ENCODE assay signal across 24 cellular contexts in the genomic region with DNA sequence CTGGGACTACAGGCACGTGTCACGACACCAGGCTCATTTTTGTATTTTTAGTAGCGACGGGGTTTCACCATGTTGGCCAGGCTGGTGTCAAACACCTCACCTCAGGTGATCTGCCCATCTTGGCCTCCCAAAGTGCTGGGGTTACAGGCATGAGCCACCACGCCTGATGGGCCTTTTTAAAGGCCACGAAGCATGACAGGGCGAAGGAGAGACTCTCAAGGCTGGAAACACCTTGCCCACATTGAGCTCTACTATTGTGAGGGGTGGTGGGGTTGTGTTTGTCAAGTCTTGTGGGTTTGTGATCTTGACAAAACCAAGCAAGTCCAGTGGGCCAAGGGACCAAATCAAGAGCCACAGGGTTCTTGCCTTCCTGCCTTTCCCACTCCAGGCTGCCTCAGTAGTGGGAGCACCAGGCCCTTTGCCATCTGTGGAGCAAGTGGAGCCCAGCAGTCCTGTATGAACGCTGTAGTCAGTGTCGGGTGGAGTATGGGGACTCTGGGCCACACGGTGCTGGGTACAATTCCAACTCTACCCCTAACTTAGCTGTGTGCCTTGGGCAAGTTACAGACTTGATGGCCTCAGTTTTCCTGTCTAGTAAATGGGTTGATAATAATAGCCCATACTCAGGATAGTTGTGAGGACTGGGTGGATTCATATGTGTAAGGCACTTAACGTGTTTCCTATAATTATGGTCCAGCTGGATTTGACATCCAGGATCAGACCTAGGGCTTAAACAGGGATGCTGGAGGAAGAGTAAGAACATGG. TPM values are rescaled to one million over a fixed set of nuclear protein-coding genes. Genes with fewer than 3 reads are reported as not detected.
A peak's percentile ranks its signal among the peaks of the same experiment; 100 is the strongest.
DNase-seq lines count a peak whose midpoint lies in the region; ATAC-seq and TF ChIP-seq lines count a peak whose summit lies in the region.
"Had no signal": no experiment of that assay in that cellular context is flagged by ENCODE, and none has a peak within 500 bp of the region (broad histone marks: within the 10 kb centered on the region; RNA-seq: fewer than 3 reads in every experiment).

No MANE protein-coding gene starts in this region.

- peaks cover 14 to 40% of the 10 kb centered on the region in 2 experiments for H3K36me3 ChIP-seq in HEK293 (ENCODE audit: control insufficient read depth in 2 of 2, insufficient read depth in 1 of 2, low read length in 2 of 2)

- no peak for ATAC-seq in stimulated activated memory B cell treated with anti-CD40 and anti-IgM and Interleukin-4, amounts not matched to agents 10 μg/mL and 1 μg/mL and 100 μg/mL, for 72 hours
- no peak for ATAC-seq in HG02623 (IDR thresholded peaks at IDR 0.05; ENCODE audit: unreplicated experiment)
- ATAC-seq in Right ventricle myocardium superior (ENCODE audit: poor library complexity): no peak
- ATAC-seq: Panc1 had no signal

- no peak overlapping the region for H3K4me3 ChIP-seq in HEK293 (ENCODE audit: low read depth, low read length)
- H3K4me3 ChIP-seq: coronary artery, HAP-1, tibial nerve had no signal

- no peaks in the 10 kb centered on the region for H3K27me3 Mint-ChIP-seq in activated naive CD4-positive, alpha-beta T cell treated with anti-CD3 and anti-CD28 coated beads for 36 hours (ENCODE audit: low read depth)
- no peaks in the 10 kb centered on the region for H3K27me3 Mint-ChIP-seq in dendritic cell treated with granulocyte-macrophage colony-stimulating factor and Interleukin-4, amounts not matched to agents 40 ng/mL and 50 ng/mL, for 4 days
- no peaks in the 10 kb centered on the region for H3K27me3 Mint-ChIP-seq in stimulated activated memory B cell treated with anti-CD40 and anti-IgM and Interleukin-4, amounts not matched to agents 10 μg/mL and 1 μg/mL and 100 μg/mL, for 72 hours
- H3K27me3 Mint-ChIP-seq: activated naive CD8-positive, alpha-beta T cell treated with anti-CD3 and anti-CD28 coated beads, Interleukin-2, amount 10 ng/mL, durations not matched to agents 7 days and 5 days; CD4-positive, alpha-beta memory T cell had no signal

- intact Hi-C loops in activated naive CD4-positive, alpha-beta T cell treated with anti-CD3 and anti-CD28 coated beads for 36 hours (cut with micrococcal nuclease): no loop called here
- intact Hi-C loops in dendritic cell treated with granulocyte-macrophage colony-stimulating factor and Interleukin-4, amounts not matched to agents 40 ng/mL and 50 ng/mL, for 4 days (cut with micrococcal nuclease): loop anchor here (10.0 kb wide), 1 partner anchor 1584 kb away; no protein-coding TSS in a partner anchor
- intact Hi-C loops in Right ventricle myocardium superior (cut with DNase I): no loop called here

- peak overlapping the region; percentile 41 for H3K27ac Mint-ChIP-seq in activated naive CD4-positive, alpha-beta T cell treated with anti-CD3 and anti-CD28 coated beads for 36 hours
- peak overlapping the region; percentile 2 for H3K27ac Mint-ChIP-seq in dendritic cell treated with granulocyte-macrophage colony-stimulating factor and Interleukin-4, amounts not matched to agents 40 ng/mL and 50 ng/mL, for 4 days
- H3K27ac Mint-ChIP-seq in stimulated activated memory B cell treated with anti-CD40 and anti-IgM and Interleukin-4, amounts not matched to agents 10 μg/mL and 1 μg/mL and 100 μg/mL, for 72 hours: peak overlapping the region; percentile 9
- H3K27ac Mint-ChIP-seq: activated naive CD8-positive, alpha-beta T cell treated with anti-CD3 and anti-CD28 coated beads, Interleukin-2, amount 10 ng/mL, durations not matched to agents 7 days and 5 days had no signal

- TF ChIP-seq CTCF in HEK293 (tag by site-specific recombination; IDR thresholded peaks at IDR 0.05): no peak

- no peaks in the 10 kb centered on the region for H3K4me1 ChIP-seq in HEK293 (ENCODE audit: control insufficient read depth, insufficient read depth, low read length)
- H3K4me1 ChIP-seq: HAP-1 had no signal

- H3K9me3 Mint-ChIP-seq in activated naive CD4-positive, alpha-beta T cell treated with anti-CD3 and anti-CD28 coated beads for 36 hours: no peaks in the 10 kb centered on the region
- H3K9me3 Mint-ChIP-seq in dendritic cell treated with granulocyte-macrophage colony-stimulating factor and Interleukin-4, amounts not matched to agents 40 ng/mL and 50 ng/mL, for 4 days: no peaks in the 10 kb centered on the region
- H3K9me3 Mint-ChIP-seq in stimulated activated memory B cell treated with anti-CD40 and anti-IgM and Interleukin-4, amounts not matched to agents 10 μg/mL and 1 μg/mL and 100 μg/mL, for 72 hours: no peaks in the 10 kb centered on the region
- H3K9me3 Mint-ChIP-seq: activated naive CD8-positive, alpha-beta T cell treated with anti-CD3 and anti-CD28 coated beads, Interleukin-2, amount 10 ng/mL, durations not matched to agents 7 days and 5 days; CD4-positive, alpha-beta memory T cell; T-helper 2 cell treated with Interferon-gamma antibody and Interleukin-4, amounts not matched to agents 5 μg/mL and 100 μg/mL, for 36 hours had no signal

- POLR2A ChIA-PET in HEK293 (lab: Yijun Ruan, JAX): no interaction called here

- H3K9me3 ChIP-seq in HEK293 (ENCODE audit: control insufficient read depth, insufficient read depth, low read depth, low read length): no peaks in the 10 kb centered on the region
- H3K9me3 ChIP-seq: HAP-1, tibial nerve had no signal

- CTCF ChIA-PET in activated naive CD4-positive, alpha-beta T cell treated with anti-CD3 and anti-CD28 coated beads for 36 hours (lab: Charles Lee): interaction anchor here (0.5 kb wide), 1 partner anchor 83 kb away, joined by 3 read pairs; no protein-coding TSS in a partner anchor
- CTCF ChIA-PET in HEK293 (lab: Yijun Ruan, JAX): interaction anchor here (0.7 to 2.0 kb wide), 2 partner anchors 12 to 588 kb away, joined by 3 to 7 read pairs; no protein-coding TSS in a partner anchor

- no peak for DNase-seq in activated naive CD4-positive, alpha-beta T cell treated with anti-CD3 and anti-CD28 coated beads for 36 hours
- DNase-seq in activated naive CD4-positive, alpha-beta T cell treated with Interleukin-2 at 50 U/mL for 16 hours: no peak
- DNase-seq in anterior cingulate cortex (lab: John Stamatoyannopoulos, UW) (no peak), Right ventricle myocardium superior (no peak)
- DNase-seq: activated naive CD8-positive, alpha-beta T cell treated with anti-CD3 and anti-CD28 coated beads, Interleukin-2, amount 10 ng/mL, durations not matched to agents 7 days and 5 days; CD4-positive, alpha-beta memory T cell; DMS 273 treated with DMSO at 0.1 percent for 48 hours; effector memory CD4-positive, alpha-beta T cell; erythroblast; glutamatergic neuron; NCI-H2029 treated with DMSO at 0.1 percent for 48 hours; NCI-H2227 treated with DMSO at 0.1 percent for 48 hours; NCI-H526; SHP77 treated with DMSO at 0.1 percent for 48 hours; stimulated activated CD4-positive, alpha-beta T cell treated with anti-CD3 and anti-CD28 coated beads, Interleukin-1b, Interleukin-23, amount 100 ng/mL, for 48 hours had no signal

- no peak overlapping the region for H3K27ac ChIP-seq in HEK293 (ENCODE audit: extremely low read depth, low read depth, low read length)
- H3K27ac ChIP-seq: coronary artery, tibial nerve had no signal

- peaks cover 9% of the 10 kb centered on the region for H3K4me1 Mint-ChIP-seq in activated naive CD4-positive, alpha-beta T cell treated with anti-CD3 and anti-CD28 coated beads for 36 hours (ENCODE audit: low read depth)
- H3K4me1 Mint-ChIP-seq in dendritic cell treated with granulocyte-macrophage colony-stimulating factor and Interleukin-4, amounts not matched to agents 40 ng/mL and 50 ng/mL, for 4 days (ENCODE audit: low read depth): peaks cover 6% of the 10 kb centered on the region
- peaks cover 20% of the 10 kb centered on the region for H3K4me1 Mint-ChIP-seq in stimulated activated memory B cell treated with anti-CD40 and anti-IgM and Interleukin-4, amounts not matched to agents 10 μg/mL and 1 μg/mL and 100 μg/mL, for 72 hours

- peaks cover 22% of the 10 kb centered on the region for H3K36me3 Mint-ChIP-seq in activated naive CD4-positive, alpha-beta T cell treated with anti-CD3 and anti-CD28 coated beads for 36 hours (ENCODE audit: low read depth)
- peaks cover 64% of the 10 kb centered on the region for H3K36me3 Mint-ChIP-seq in dendritic cell treated with granulocyte-macrophage colony-stimulating factor and Interleukin-4, amounts not matched to agents 40 ng/mL and 50 ng/mL, for 4 days (ENCODE audit: low read depth)
- peaks cover 42% of the 10 kb centered on the region for H3K36me3 Mint-ChIP-seq in stimulated activated memory B cell treated with anti-CD40 and anti-IgM and Interleukin-4, amounts not matched to agents 10 μg/mL and 1 μg/mL and 100 μg/mL, for 72 hours

- H3K4me3 Mint-ChIP-seq in activated naive CD4-positive, alpha-beta T cell treated with anti-CD3 and anti-CD28 coated beads for 36 hours: no peak overlapping the region
- no peak overlapping the region for H3K4me3 Mint-ChIP-seq in dendritic cell treated with granulocyte-macrophage colony-stimulating factor and Interleukin-4, amounts not matched to agents 40 ng/mL and 50 ng/mL, for 4 days
- no peak overlapping the region for H3K4me3 Mint-ChIP-seq in stimulated activated memory B cell treated with anti-CD40 and anti-IgM and Interleukin-4, amounts not matched to agents 10 μg/mL and 1 μg/mL and 100 μg/mL, for 72 hours
- H3K4me3 Mint-ChIP-seq: activated naive CD8-positive, alpha-beta T cell treated with anti-CD3 and anti-CD28 coated beads, Interleukin-2, amount 10 ng/mL, durations not matched to agents 7 days and 5 days; CD4-positive, alpha-beta memory T cell; T-helper 2 cell treated with Interferon-gamma antibody and Interleukin-4, amounts not matched to agents 5 μg/mL and 100 μg/mL, for 36 hours had no signal

TF ChIP-seq in HEK293, 187 proteins besides CTCF, POLR2A, EP300 and RAD21:
- TF ChIP-seq ZNF510 (tag by site-specific recombination; IDR thresholded peaks at IDR 0.05; ENCODE audit: insufficient replicate concordance) (no peak), ZNF140 (tag by site-specific recombination; IDR thresholded peaks at IDR 0.05) (0 out of 2 replicates have a peak, but pooled peaks have one; percentile 6), ZNF24 (tag by site-specific recombination; IDR thresholded peaks at IDR 0.05) (no peak)

RNA-seq across cellular contexts. Expression of a gene that starts 33.3 kb away (rescaled TPM):
- total RNA-seq in activated naive CD4-positive, alpha-beta T cell treated with anti-CD3 and anti-CD28 coated beads for 36 hours: 100 to 1,000 TPM; 137 to 138 TPM
- 7.4 TPM for total RNA-seq in Right ventricle myocardium superior

Comparison
In these comparisons a context has a peak if more than half of its experiments do, and no peak if none do; other contexts are left out.
1. RNA of a gene that starts 33.3 kb away (total RNA-seq): 137 to 138 TPM in activated naive CD4-positive, alpha-beta T cell treated with anti-CD3 and anti-CD28 coated beads for 36 hours; 7.4 TPM in Right ventricle myocardium superior (single experiment); every median in the first group is over 10 times any median in the second.
2. Peak in every context shown above with its lines, with median percentiles within 50 percentile points of each other: H3K27ac Mint-ChIP-seq.